ENCODE assay signal across 2 cellular contexts in the genomic region with DNA sequence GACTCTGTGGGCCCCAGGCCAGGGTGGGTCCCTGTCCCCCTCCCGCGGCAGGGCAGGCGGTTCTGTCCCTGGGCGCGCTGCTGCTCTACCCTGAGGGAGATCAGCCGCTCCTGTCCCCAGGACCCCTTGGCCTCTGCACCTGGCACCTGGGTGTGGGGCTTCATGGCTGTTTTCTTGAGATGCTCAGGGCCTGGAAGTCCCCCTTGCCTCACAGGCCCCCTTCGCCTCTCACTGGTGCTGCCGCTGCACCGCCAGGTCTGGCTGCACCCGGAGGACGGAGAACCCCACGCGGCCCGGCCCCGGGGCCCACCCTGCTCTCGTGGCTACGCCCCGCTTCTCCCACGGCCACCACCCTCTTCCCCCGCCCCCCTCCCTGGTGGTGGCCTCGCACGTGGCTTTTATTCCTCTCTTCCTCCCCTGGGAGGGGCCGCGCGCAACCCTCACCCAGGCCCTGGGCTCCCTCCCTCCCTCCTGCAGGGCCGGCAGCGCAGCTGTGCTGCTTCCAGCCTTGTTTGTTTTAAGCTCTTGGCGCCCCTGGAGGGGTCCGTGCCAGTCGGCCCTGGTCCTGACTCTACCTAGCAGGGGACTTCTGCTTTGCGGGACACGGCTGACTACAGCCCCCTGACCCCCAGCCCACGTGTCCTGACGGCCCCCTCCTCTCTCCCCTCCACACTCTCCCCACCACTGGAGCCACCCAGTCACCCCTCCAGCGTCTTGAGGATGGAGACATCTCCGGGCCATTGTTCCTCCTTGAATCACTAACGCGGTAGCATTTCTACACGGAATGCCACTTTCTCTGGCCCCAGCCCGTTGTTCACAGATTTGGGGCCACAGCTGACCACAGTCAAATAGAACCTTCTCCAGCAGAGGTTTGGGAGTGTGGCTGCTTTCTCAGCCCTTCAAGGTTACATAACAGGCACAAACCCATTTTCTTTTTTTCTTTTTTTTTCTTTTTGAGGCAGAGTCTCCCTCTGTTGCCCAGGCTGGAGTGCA.
TF ChIP-seq lines count a peak whose summit lies in the region.

No MANE protein-coding gene starts in this region.

TF ChIP-seq in GM23338, 12 proteins besides CTCF, POLR2A, EP300 and RAD21 (continues in another document):
- TF ChIP-seq STAT1 (IDR thresholded peaks at IDR 0.05; ENCODE audit: unreplicated experiment): no peak
- TF ChIP-seq CREB1 (CRISPR knock-in tag; IDR thresholded peaks at IDR 0.05; ENCODE audit: low read depth): no peak
- TF ChIP-seq, protein P1, sequence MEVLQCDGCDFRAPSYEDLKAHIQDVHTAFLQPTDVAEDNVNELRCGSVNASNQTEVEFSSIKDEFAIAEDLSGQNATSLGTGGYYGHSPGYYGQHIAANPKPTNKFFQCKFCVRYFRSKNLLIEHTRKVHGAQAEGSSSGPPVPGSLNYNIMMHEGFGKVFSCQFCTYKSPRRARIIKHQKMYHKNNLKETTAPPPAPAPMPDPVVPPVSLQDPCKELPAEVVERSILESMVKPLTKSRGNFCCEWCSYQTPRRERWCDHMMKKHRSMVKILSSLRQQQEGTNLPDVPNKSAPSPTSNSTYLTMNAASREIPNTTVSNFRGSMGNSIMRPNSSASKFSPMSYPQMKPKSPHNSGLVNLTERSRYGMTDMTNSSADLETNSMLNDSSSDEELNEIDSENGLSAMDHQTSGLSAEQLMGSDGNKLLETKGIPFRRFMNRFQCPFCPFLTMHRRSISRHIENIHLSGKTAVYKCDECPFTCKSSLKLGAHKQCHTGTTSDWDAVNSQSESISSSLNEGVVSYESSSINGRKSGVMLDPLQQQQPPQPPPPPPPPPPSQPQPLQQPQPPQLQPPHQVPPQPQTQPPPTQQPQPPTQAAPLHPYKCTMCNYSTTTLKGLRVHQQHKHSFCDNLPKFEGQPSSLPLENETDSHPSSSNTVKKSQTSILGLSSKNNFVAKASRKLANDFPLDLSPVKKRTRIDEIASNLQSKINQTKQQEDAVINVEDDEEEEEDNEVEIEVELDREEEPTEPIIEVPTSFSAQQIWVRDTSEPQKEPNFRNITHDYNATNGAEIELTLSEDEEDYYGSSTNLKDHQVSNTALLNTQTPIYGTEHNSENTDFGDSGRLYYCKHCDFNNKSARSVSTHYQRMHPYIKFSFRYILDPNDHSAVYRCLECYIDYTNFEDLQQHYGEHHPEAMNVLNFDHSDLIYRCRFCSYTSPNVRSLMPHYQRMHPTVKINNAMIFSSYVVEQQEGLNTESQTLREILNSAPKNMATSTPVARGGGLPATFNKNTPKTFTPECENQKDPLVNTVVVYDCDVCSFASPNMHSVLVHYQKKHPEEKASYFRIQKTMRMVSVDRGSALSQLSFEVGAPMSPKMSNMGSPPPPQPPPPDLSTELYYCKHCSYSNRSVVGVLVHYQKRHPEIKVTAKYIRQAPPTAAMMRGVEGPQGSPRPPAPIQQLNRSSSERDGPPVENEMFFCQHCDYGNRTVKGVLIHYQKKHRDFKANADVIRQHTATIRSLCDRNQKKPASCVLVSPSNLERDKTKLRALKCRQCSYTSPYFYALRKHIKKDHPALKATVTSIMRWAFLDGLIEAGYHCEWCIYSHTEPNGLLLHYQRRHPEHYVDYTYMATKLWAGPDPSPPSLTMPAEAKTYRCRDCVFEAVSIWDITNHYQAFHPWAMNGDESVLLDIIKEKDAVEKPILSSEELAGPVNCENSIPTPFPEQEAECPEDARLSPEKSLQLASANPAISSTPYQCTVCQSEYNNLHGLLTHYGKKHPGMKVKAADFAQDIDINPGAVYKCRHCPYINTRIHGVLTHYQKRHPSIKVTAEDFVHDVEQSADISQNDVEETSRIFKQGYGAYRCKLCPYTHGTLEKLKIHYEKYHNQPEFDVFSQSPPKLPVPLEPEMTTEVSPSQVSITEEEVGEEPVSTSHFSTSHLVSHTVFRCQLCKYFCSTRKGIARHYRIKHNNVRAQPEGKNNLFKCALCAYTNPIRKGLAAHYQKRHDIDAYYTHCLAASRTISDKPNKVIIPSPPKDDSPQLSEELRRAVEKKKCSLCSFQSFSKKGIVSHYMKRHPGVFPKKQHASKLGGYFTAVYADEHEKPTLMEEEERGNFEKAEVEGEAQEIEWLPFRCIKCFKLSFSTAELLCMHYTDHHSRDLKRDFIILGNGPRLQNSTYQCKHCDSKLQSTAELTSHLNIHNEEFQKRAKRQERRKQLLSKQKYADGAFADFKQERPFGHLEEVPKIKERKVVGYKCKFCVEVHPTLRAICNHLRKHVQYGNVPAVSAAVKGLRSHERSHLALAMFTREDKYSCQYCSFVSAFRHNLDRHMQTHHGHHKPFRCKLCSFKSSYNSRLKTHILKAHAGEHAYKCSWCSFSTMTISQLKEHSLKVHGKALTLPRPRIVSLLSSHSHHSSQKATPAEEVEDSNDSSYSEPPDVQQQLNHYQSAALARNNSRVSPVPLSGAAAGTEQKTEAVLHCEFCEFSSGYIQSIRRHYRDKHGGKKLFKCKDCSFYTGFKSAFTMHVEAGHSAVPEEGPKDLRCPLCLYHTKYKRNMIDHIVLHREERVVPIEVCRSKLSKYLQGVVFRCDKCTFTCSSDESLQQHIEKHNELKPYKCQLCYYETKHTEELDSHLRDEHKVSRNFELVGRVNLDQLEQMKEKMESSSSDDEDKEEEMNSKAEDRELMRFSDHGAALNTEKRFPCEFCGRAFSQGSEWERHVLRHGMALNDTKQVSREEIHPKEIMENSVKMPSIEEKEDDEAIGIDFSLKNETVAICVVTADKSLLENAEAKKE (CRISPR knock-in tag; IDR thresholded peaks at IDR 0.05): no peak
- no peak for TF ChIP-seq NANOG (IDR thresholded peaks at IDR 0.05; ENCODE audit: borderline replicate concordance)
- no peak for TF ChIP-seq POLR2AphosphoS5 (IDR thresholded peaks at IDR 0.05; ENCODE audit: low read depth)
- TF ChIP-seq, protein P2, sequence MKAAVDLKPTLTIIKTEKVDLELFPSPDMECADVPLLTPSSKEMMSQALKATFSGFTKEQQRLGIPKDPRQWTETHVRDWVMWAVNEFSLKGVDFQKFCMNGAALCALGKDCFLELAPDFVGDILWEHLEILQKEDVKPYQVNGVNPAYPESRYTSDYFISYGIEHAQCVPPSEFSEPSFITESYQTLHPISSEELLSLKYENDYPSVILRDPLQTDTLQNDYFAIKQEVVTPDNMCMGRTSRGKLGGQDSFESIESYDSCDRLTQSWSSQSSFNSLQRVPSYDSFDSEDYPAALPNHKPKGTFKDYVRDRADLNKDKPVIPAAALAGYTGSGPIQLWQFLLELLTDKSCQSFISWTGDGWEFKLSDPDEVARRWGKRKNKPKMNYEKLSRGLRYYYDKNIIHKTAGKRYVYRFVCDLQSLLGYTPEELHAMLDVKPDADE (IDR thresholded peaks at IDR 0.05): no peak
- no peak for TF ChIP-seq ZNF114 (CRISPR knock-in tag; IDR thresholded peaks at IDR 0.05)

TF ChIP-seq in endothelial cell of umbilical vein, 7 proteins besides CTCF, POLR2A, EP300 and RAD21:
- TF ChIP-seq, protein P3, sequence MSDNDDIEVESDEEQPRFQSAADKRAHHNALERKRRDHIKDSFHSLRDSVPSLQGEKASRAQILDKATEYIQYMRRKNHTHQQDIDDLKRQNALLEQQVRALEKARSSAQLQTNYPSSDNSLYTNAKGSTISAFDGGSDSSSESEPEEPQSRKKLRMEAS (IDR thresholded peaks at IDR 0.05; ENCODE audit: insufficient read depth, insufficient read length): no peak
- TF ChIP-seq JUN (IDR thresholded peaks at IDR 0.05; ENCODE audit: borderline replicate concordance, insufficient read depth, insufficient read length, low read depth) (no peak), POLR2AphosphoS5 (IDR thresholded peaks at IDR 0.05; ENCODE audit: insufficient read depth, low read depth, low read length) (no peak), MYC (IDR thresholded peaks at IDR 0.05; ENCODE audit: low read depth, low read length) (no peak), GATA2 (IDR thresholded peaks at IDR 0.05; ENCODE audit: insufficient read depth, insufficient read length, low read depth, low read length) (no peak), FOS (IDR thresholded peaks at IDR 0.05; ENCODE audit: borderline replicate concordance, insufficient read depth, low read length) (no peak), EZH2 (IDR thresholded peaks at IDR 0.05; ENCODE audit: borderline replicate concordance, low read depth, low read length, severe bottlenecking) (no peak)
